In the genomic region with DNA sequence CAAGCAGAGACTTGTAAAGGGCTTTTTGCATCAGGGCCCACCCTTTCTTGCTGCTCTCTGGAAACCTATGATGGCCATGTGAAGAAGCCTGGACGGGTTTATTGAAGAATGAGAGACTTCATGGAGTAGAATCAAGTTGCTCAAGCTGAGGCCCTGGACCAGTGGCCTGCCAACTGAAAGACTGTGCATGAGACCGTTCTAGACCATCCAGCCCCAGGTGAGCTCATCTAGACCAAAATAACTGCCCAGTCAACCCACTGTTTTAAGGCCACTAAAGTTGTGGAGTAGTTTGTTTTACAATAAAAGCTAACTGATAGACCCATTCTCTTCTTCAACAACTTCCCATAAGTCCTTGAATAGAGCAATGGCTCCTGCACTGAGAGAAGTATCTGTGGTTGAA, we compare ENCODE assay signal across 37 cellular contexts. TPM values are rescaled to one million over a fixed set of nuclear protein-coding genes. Genes with fewer than 3 reads are reported as not detected.
"Had no signal": no experiment of that assay in that cellular context is flagged by ENCODE, and none has a peak within 500 bp of the region (broad histone marks: within the 10 kb centered on the region; RNA-seq: fewer than 3 reads in every experiment).

No MANE protein-coding gene starts in this region.

- DNase-seq: activated B cell treated with CpG ODN at 0.5 μM for 24 hours; activated CD4-positive, alpha-beta memory T cell treated with anti-CD3 and anti-CD28 coated beads, Interleukin-2, amount 10 ng/mL, durations not matched to agents 7 days and 5 days; activated CD4-positive, alpha-beta T cell treated with anti-CD3 and anti-CD28 coated beads for 4 hours; activated CD4-positive, alpha-beta T cell treated with anti-CD3 and anti-CD28 coated beads, Interleukin-2, amount 10 ng/mL, durations not matched to agents 24 days and 14 days; activated CD4-positive, alpha-beta T cell treated with anti-CD3 and anti-CD28 coated beads, Interleukin-2, amount 50 U/mL, for 48 hours; activated CD4-positive, CD25-positive, alpha-beta regulatory T cell treated with anti-CD3 and anti-CD28 coated beads, Interleukin-2, amount 50 U/mL, for 72 hours; activated CD8-positive, alpha-beta memory T cell treated with anti-CD3 and anti-CD28 coated beads for 24 hours; activated CD8-positive, alpha-beta memory T cell treated with anti-CD3 and anti-CD28 coated beads, Interleukin-2, amount 10 ng/mL, durations not matched to agents 7 days and 5 days; activated CD8-positive, alpha-beta memory T cell treated with anti-CD3 and anti-CD28 coated beads, Interleukin-2, amount 50 U/mL, for 48 hours; activated CD8-positive, alpha-beta T cell treated with anti-CD3 and anti-CD28 coated beads, Interleukin-2, amount 10 ng/mL, durations not matched to agents 7 days and 5 days; activated effector memory CD4-positive, alpha-beta T cell treated with Interleukin-2 at 50 U/mL for 16 hours; activated gamma-delta T cell; activated naive CD4-positive, alpha-beta T cell treated with anti-CD3 and anti-CD28 coated beads, Interleukin-2, amount 10 ng/mL, durations not matched to agents 7 days and 5 days; activated naive CD4-positive, alpha-beta T cell treated with Interleukin-2 at 50 U/mL for 16 hours; activated naive CD8-positive, alpha-beta T cell treated with anti-CD3 and anti-CD28 coated beads, Interleukin-2, amount 10 ng/mL, durations not matched to agents 7 days and 5 days; activated naive CD8-positive, alpha-beta T cell treated with anti-CD3 and anti-CD28 coated beads, Interleukin-2, amount 50 U/mL, for 24 hours; activated T-cell treated with anti-CD3 and anti-CD28 coated beads, Interleukin-2, amount 50 U/mL, for 24 hours; activated T-cell treated with anti-CD3 and anti-CD28 coated beads, Interleukin-2, amount 50 U/mL, for 48 hours; amygdala; anterior cingulate cortex; body of pancreas; brain microvascular endothelial cell; caudate nucleus; cerebellar nuclear complex; SW 1271; T-helper 1 cell; T-helper 2 cell; T-helper 9 cell had no signal

- H3K4me3 ChIP-seq: ascending aorta, body of pancreas, breast epithelium had no signal

- H3K27ac Mint-ChIP-seq: activated B cell treated with CpG ODN at 0.5 μM for 24 hours; activated CD4-positive, alpha-beta memory T cell treated with anti-CD3 and anti-CD28 coated beads, Interleukin-2, amount 10 ng/mL, durations not matched to agents 7 days and 5 days; activated CD4-positive, alpha-beta T cell treated with anti-CD3 and anti-CD28 coated beads, Interleukin-2, amount 10 ng/mL, durations not matched to agents 24 days and 14 days; activated CD8-positive, alpha-beta memory T cell treated with anti-CD3 and anti-CD28 coated beads, Interleukin-2, amount 10 ng/mL, durations not matched to agents 7 days and 5 days; activated CD8-positive, alpha-beta T cell treated with anti-CD3 and anti-CD28 coated beads, Interleukin-2, amount 10 ng/mL, durations not matched to agents 7 days and 5 days; activated naive CD4-positive, alpha-beta T cell treated with anti-CD3 and anti-CD28 coated beads, Interleukin-2, amount 10 ng/mL, durations not matched to agents 7 days and 5 days; activated naive CD4-positive, alpha-beta T cell treated with anti-CD3 and anti-CD28 coated beads, Interleukin-2, amount 50 U/mL, for 24 hours; activated naive CD8-positive, alpha-beta T cell; activated naive CD8-positive, alpha-beta T cell treated with anti-CD3 and anti-CD28 coated beads, Interleukin-2, amount 10 ng/mL, durations not matched to agents 7 days and 5 days; activated naive CD8-positive, alpha-beta T cell treated with anti-CD3 and anti-CD28 coated beads, Interleukin-2, amount 50 U/mL, for 24 hours; activated T-cell treated with anti-CD3 and anti-CD28 coated beads, Interleukin-2, amount 50 U/mL, for 24 hours; activated T-helper 2 cell treated with anti-CD3 and anti-CD28 coated beads, Interferon-gamma antibody, Interleukin-2, Interleukin-4, amounts not matched to agents 10 μg/mL and 5 μg/mL and 100 μg/mL, durations not matched to agents 14 hours and 24 hours and 36 hours; T-helper 1 cell treated with Interleukin-12 subunit alpha and Interleukin-12 subunit beta and Interleukin-4 antibody, amounts not matched to agents 30 μg/mL and 1 μg/mL, for 36 hours; T-helper 2 cell treated with Interferon-gamma antibody and Interleukin-4, amounts not matched to agents 5 μg/mL and 100 μg/mL, for 36 hours had no signal

- H3K9me3 ChIP-seq: ascending aorta, body of pancreas, breast epithelium had no signal

- H3K36me3 Mint-ChIP-seq: activated CD8-positive, alpha-beta memory T cell treated with anti-CD3 and anti-CD28 coated beads, Interleukin-2, amount 10 ng/mL, durations not matched to agents 7 days and 5 days; activated naive CD4-positive, alpha-beta T cell treated with anti-CD3 and anti-CD28 coated beads, Interleukin-2, amount 10 ng/mL, durations not matched to agents 7 days and 5 days; activated naive CD4-positive, alpha-beta T cell treated with anti-CD3 and anti-CD28 coated beads, Interleukin-2, amount 50 U/mL, for 24 hours; activated naive CD8-positive, alpha-beta T cell; activated naive CD8-positive, alpha-beta T cell treated with anti-CD3 and anti-CD28 coated beads, Interleukin-2, amount 10 ng/mL, durations not matched to agents 7 days and 5 days had no signal

- H3K4me1 ChIP-seq: body of pancreas, breast epithelium had no signal

- H3K27me3 ChIP-seq: ascending aorta, body of pancreas, brain microvascular endothelial cell, breast epithelium had no signal

- H3K4me3 Mint-ChIP-seq: activated B cell treated with CpG ODN at 0.5 μM for 24 hours; activated CD4-positive, alpha-beta memory T cell treated with anti-CD3 and anti-CD28 coated beads, Interleukin-2, amount 10 ng/mL, durations not matched to agents 7 days and 5 days; activated CD4-positive, alpha-beta T cell treated with anti-CD3 and anti-CD28 coated beads, Interleukin-2, amount 10 ng/mL, durations not matched to agents 24 days and 14 days; activated CD8-positive, alpha-beta memory T cell treated with anti-CD3 and anti-CD28 coated beads, Interleukin-2, amount 10 ng/mL, durations not matched to agents 7 days and 5 days; activated CD8-positive, alpha-beta T cell treated with anti-CD3 and anti-CD28 coated beads, Interleukin-2, amount 10 ng/mL, durations not matched to agents 7 days and 5 days; activated naive CD4-positive, alpha-beta T cell treated with anti-CD3 and anti-CD28 coated beads, Interleukin-2, amount 10 ng/mL, durations not matched to agents 7 days and 5 days; activated naive CD4-positive, alpha-beta T cell treated with anti-CD3 and anti-CD28 coated beads, Interleukin-2, amount 50 U/mL, for 24 hours; activated naive CD8-positive, alpha-beta T cell; activated naive CD8-positive, alpha-beta T cell treated with anti-CD3 and anti-CD28 coated beads, Interleukin-2, amount 10 ng/mL, durations not matched to agents 7 days and 5 days; activated naive CD8-positive, alpha-beta T cell treated with anti-CD3 and anti-CD28 coated beads, Interleukin-2, amount 50 U/mL, for 24 hours; activated T-cell treated with anti-CD3 and anti-CD28 coated beads, Interleukin-2, amount 50 U/mL, for 24 hours; central memory CD8-positive, alpha-beta T cell; T-helper 1 cell treated with Interleukin-12 subunit alpha and Interleukin-12 subunit beta and Interleukin-4 antibody, amounts not matched to agents 30 μg/mL and 1 μg/mL, for 36 hours; T-helper 2 cell treated with Interferon-gamma antibody and Interleukin-4, amounts not matched to agents 5 μg/mL and 100 μg/mL, for 36 hours had no signal

- H3K9me3 Mint-ChIP-seq: activated B cell treated with CpG ODN at 0.5 μM for 24 hours; activated CD4-positive, alpha-beta memory T cell treated with anti-CD3 and anti-CD28 coated beads, Interleukin-2, amount 10 ng/mL, durations not matched to agents 7 days and 5 days; activated CD4-positive, alpha-beta T cell treated with anti-CD3 and anti-CD28 coated beads, Interleukin-2, amount 10 ng/mL, durations not matched to agents 24 days and 14 days; activated naive CD4-positive, alpha-beta T cell treated with anti-CD3 and anti-CD28 coated beads, Interleukin-2, amount 10 ng/mL, durations not matched to agents 7 days and 5 days; activated naive CD4-positive, alpha-beta T cell treated with anti-CD3 and anti-CD28 coated beads, Interleukin-2, amount 50 U/mL, for 24 hours; activated naive CD8-positive, alpha-beta T cell treated with anti-CD3 and anti-CD28 coated beads, Interleukin-2, amount 10 ng/mL, durations not matched to agents 7 days and 5 days; activated naive CD8-positive, alpha-beta T cell treated with anti-CD3 and anti-CD28 coated beads, Interleukin-2, amount 50 U/mL, for 24 hours; activated T-cell treated with anti-CD3 and anti-CD28 coated beads, Interleukin-2, amount 50 U/mL, for 24 hours; activated T-helper 2 cell treated with anti-CD3 and anti-CD28 coated beads, Interferon-gamma antibody, Interleukin-2, Interleukin-4, amounts not matched to agents 10 μg/mL and 5 μg/mL and 100 μg/mL, durations not matched to agents 14 hours and 24 hours and 36 hours; central memory CD8-positive, alpha-beta T cell; T-helper 1 cell treated with Interleukin-12 subunit alpha and Interleukin-12 subunit beta and Interleukin-4 antibody, amounts not matched to agents 30 μg/mL and 1 μg/mL, for 36 hours; T-helper 2 cell treated with Interferon-gamma antibody and Interleukin-4, amounts not matched to agents 5 μg/mL and 100 μg/mL, for 36 hours had no signal

- H3K27ac ChIP-seq: ascending aorta, body of pancreas, brain microvascular endothelial cell, breast epithelium, VCaP had no signal

- ATAC-seq: activated CD8-positive, alpha-beta memory T cell treated with anti-CD3 and anti-CD28 coated beads, Interleukin-2, amount 10 ng/mL, durations not matched to agents 7 days and 5 days; activated CD8-positive, alpha-beta T cell treated with anti-CD3 and anti-CD28 coated beads, Interleukin-2, amount 10 ng/mL, durations not matched to agents 7 days and 5 days; activated naive CD8-positive, alpha-beta T cell treated with anti-CD3 and anti-CD28 coated beads, Interleukin-2, amount 50 U/mL, for 24 hours; body of pancreas had no signal

- H3K36me3 ChIP-seq: ascending aorta, brain microvascular endothelial cell, breast epithelium had no signal

- H3K4me1 Mint-ChIP-seq: activated CD4-positive, alpha-beta memory T cell treated with anti-CD3 and anti-CD28 coated beads, Interleukin-2, amount 10 ng/mL, durations not matched to agents 7 days and 5 days; activated CD4-positive, alpha-beta T cell treated with anti-CD3 and anti-CD28 coated beads, Interleukin-2, amount 10 ng/mL, durations not matched to agents 24 days and 14 days; activated naive CD4-positive, alpha-beta T cell treated with anti-CD3 and anti-CD28 coated beads, Interleukin-2, amount 10 ng/mL, durations not matched to agents 7 days and 5 days; activated naive CD4-positive, alpha-beta T cell treated with anti-CD3 and anti-CD28 coated beads, Interleukin-2, amount 50 U/mL, for 24 hours; central memory CD8-positive, alpha-beta T cell had no signal

- H3K27me3 Mint-ChIP-seq: activated B cell treated with CpG ODN at 0.5 μM for 24 hours; activated CD4-positive, alpha-beta memory T cell treated with anti-CD3 and anti-CD28 coated beads, Interleukin-2, amount 10 ng/mL, durations not matched to agents 7 days and 5 days; activated CD8-positive, alpha-beta memory T cell treated with anti-CD3 and anti-CD28 coated beads, Interleukin-2, amount 10 ng/mL, durations not matched to agents 7 days and 5 days; activated naive CD4-positive, alpha-beta T cell treated with anti-CD3 and anti-CD28 coated beads, Interleukin-2, amount 10 ng/mL, durations not matched to agents 7 days and 5 days; activated naive CD4-positive, alpha-beta T cell treated with anti-CD3 and anti-CD28 coated beads, Interleukin-2, amount 50 U/mL, for 24 hours; activated naive CD8-positive, alpha-beta T cell; activated T-cell treated with anti-CD3 and anti-CD28 coated beads, Interleukin-2, amount 50 U/mL, for 24 hours had no signal

RNA-seq across cellular contexts. Expression of gene ENAH, which starts 11.8 kb away (rescaled TPM):
- total RNA-seq: activated CD4-positive, alpha-beta memory T cell treated with anti-CD3 and anti-CD28 coated beads, Interleukin-2, amount 10 ng/mL, durations not matched to agents 7 days and 5 days; activated CD8-positive, alpha-beta memory T cell treated with anti-CD3 and anti-CD28 coated beads, Interleukin-2, amount 10 ng/mL, durations not matched to agents 7 days and 5 days; activated CD8-positive, alpha-beta T cell treated with anti-CD3 and anti-CD28 coated beads, Interleukin-2, amount 10 ng/mL, durations not matched to agents 7 days and 5 days; activated naive CD8-positive, alpha-beta T cell treated with anti-CD3 and anti-CD28 coated beads, Interleukin-2, amount 10 ng/mL, durations not matched to agents 7 days and 5 days had no signal
